8 cellular contexts compared by ENCODE assay signal in the genomic region with DNA sequence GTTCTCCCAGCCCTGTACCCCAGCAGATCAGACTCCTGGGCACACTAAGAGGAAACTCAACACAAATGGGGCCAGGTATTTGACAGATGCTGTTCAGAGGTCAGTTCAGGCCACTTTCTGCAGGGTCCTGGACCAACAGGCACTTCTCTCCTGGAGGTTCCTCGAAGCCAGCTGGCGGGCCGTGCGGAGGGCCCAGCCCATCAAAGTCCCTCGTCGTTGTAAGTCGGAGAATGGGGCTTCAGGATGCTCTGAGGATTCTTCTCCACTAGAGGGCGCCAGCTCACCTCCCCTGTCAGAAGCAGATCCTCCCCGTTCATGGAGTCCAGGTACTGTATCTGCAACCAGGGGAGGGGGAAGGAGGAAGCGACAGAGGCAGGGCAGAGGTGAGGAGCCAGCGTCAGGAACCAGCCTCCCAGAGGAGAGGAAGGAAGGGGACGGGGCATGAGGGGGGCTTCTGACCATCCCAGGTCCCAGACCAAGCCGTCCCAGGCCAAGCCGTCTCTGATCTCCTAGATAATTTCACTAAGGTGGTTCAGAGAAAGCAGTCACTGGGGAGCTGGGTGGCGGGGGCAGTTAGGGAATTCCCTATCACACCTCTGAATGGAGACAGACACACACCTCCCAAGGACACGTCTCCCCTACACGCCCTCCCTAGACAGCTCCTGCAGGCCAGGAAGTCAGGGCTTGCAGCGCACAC. TPM values are rescaled to one million over a fixed set of nuclear protein-coding genes. Genes with fewer than 3 reads are reported as not detected.
DNase-seq lines count a peak whose midpoint lies in the region; ATAC-seq lines count a peak whose summit lies in the region.

No MANE protein-coding gene starts in this region.

- H3K27ac Mint-ChIP-seq in activated CD4-positive, alpha-beta T cell treated with anti-CD3 and anti-CD28 coated beads for 36 hours: peak overlapping the region; percentile 93

- POLR2A ChIA-PET in activated CD4-positive, alpha-beta T cell treated with anti-CD3 and anti-CD28 coated beads for 36 hours (lab: Charles Lee): no interaction called here

- peaks cover 59% of the 10 kb centered on the region for H3K4me1 Mint-ChIP-seq in activated CD4-positive, alpha-beta T cell treated with anti-CD3 and anti-CD28 coated beads for 36 hours

- intact Hi-C loops in activated CD4-positive, alpha-beta T cell treated with anti-CD3 and anti-CD28 coated beads for 36 hours (cut with DNase I, micrococcal nuclease): loop anchor here (1.0 to 2.0 kb wide), 5 partner anchors 25 to 151 kb away; a partner anchor contains a TSS

- DNase-seq in DMS114 treated with DMSO at 0.1 percent for 48 hours (lab: John Stamatoyannopoulos, UW; ENCODE audit: unreplicated experiment) (peak; percentile 31), NCI-H510A (lab: John Stamatoyannopoulos, UW) (peak; percentile 80), cerebellum (ENCODE audit: low spot score) (peak; percentile 78), left lobe of liver (ENCODE audit: low spot score) (peak; percentile 81)
- DNase-seq in activated CD4-positive, alpha-beta T cell treated with anti-CD3 and anti-CD28 coated beads for 36 hours: peak; percentile 92
- peak; percentile 89 for DNase-seq in stimulated activated CD4-positive, alpha-beta T cell treated with anti-CD3 and anti-CD28 coated beads, Interleukin-4, amount 100 ng/mL, for 24 hours

- peak; percentile 49 for ATAC-seq in HG03280 (IDR thresholded peaks at IDR 0.05; ENCODE audit: unreplicated experiment)
- peak; percentile 57 for ATAC-seq in activated CD4-positive, alpha-beta T cell treated with anti-CD3 and anti-CD28 coated beads for 36 hours
- peak; percentile 78 for ATAC-seq in left lobe of liver
- no peak for ATAC-seq in GM19328 (IDR thresholded peaks at IDR 0.05; ENCODE audit: unreplicated experiment)

- H3K36me3 Mint-ChIP-seq in activated CD4-positive, alpha-beta T cell treated with anti-CD3 and anti-CD28 coated beads for 36 hours (ENCODE audit: low read depth): peaks cover 5% of the 10 kb centered on the region

- CTCF ChIA-PET in activated CD4-positive, alpha-beta T cell treated with anti-CD3 and anti-CD28 coated beads for 36 hours (lab: Charles Lee): interaction anchor here (0.6 to 8.7 kb wide), 35 partner anchors 9 to 534 kb away, joined by 3 to 109 read pairs (median 4); a partner anchor contains a TSS

- no peaks in the 10 kb centered on the region for H3K9me3 Mint-ChIP-seq in activated CD4-positive, alpha-beta T cell treated with anti-CD3 and anti-CD28 coated beads for 36 hours (ENCODE audit: low read depth)

- H3K27me3 Mint-ChIP-seq in activated CD4-positive, alpha-beta T cell treated with anti-CD3 and anti-CD28 coated beads for 36 hours: no peaks in the 10 kb centered on the region

- H3K4me3 Mint-ChIP-seq in activated CD4-positive, alpha-beta T cell treated with anti-CD3 and anti-CD28 coated beads for 36 hours: no peak overlapping the region

RNA-seq across cellular contexts. Expression of a gene that starts 11.7 kb away (rescaled TPM):
- not detected for total RNA-seq in activated CD4-positive, alpha-beta T cell treated with anti-CD3 and anti-CD28 coated beads for 36 hours
- total RNA-seq in cerebellum (not detected), left lobe of liver (not detected)

RNA-seq across cellular contexts. Expression of a gene that starts 19.3 kb away (rescaled TPM):
- 100 to 1,000 TPM; 110 to 124 TPM for total RNA-seq in activated CD4-positive, alpha-beta T cell treated with anti-CD3 and anti-CD28 coated beads for 36 hours
- 39.0 TPM for total RNA-seq in cerebellum
- total RNA-seq in left lobe of liver: 80.2 TPM

RNA-seq across cellular contexts. Expression of a gene that starts 26.0 kb away (rescaled TPM):
- 10 to 100 TPM; 44.6 to 56.8 TPM for total RNA-seq in activated CD4-positive, alpha-beta T cell treated with anti-CD3 and anti-CD28 coated beads for 36 hours
- total RNA-seq in cerebellum: 4.8 TPM
- 27.3 TPM for total RNA-seq in left lobe of liver

Comparison
In these comparisons a context has a peak if more than half of its experiments do, and no peak if none do; other contexts are left out.
1. DNase-seq: peak in every context shown above with its lines; median percentile 92 in activated CD4-positive, alpha-beta T cell treated with anti-CD3 and anti-CD28 coated beads for 36 hours; 89 in stimulated activated CD4-positive, alpha-beta T cell treated with anti-CD3 and anti-CD28 coated beads, Interleukin-4, amount 100 ng/mL, for 24 hours; 81 in left lobe of liver; 80 in NCI-H510A; 78 in cerebellum; 31 in DMS114 treated with DMSO at 0.1 percent for 48 hours.